9 cellular contexts compared by ENCODE assay signal in the genomic region with DNA sequence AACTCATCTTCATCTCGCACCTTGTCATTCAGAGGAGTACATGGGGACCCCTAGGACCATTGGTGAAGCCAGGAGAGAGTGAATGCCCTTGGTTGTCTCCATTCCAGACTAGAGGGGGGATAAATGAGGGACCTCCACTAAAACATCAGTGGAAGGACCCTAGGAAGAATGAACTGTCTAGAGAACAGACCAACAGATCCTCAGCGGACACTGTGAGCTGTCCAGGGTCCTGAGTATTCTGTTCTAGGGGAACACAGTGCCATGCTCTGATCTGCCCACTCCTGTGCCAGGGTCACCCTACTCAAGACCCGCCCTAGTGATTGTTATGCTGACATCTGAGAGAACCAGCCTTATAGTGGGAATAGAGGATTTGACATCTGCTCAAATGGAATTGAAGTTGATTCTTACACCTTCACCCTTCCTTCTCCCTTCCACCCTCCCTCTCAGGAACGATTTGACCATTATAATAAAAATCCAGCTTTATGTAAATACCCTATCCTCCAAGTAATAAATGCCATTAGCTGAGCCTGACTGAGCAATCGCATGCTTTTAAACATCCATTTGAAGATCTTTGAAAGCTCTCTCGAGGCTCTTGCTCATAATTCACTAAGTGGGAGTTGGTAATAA. TPM values are rescaled to one million over a fixed set of nuclear protein-coding genes. Genes with fewer than 3 reads are reported as not detected.
A peak's percentile ranks its signal among the peaks of the same experiment; 100 is the strongest.
DNase-seq lines count a peak whose midpoint lies in the region; ATAC-seq and TF ChIP-seq lines count a peak whose summit lies in the region.
"Had no signal": no experiment of that assay in that cellular context is flagged by ENCODE, and none has a peak within 500 bp of the region (broad histone marks: within the 10 kb centered on the region; RNA-seq: fewer than 3 reads in every experiment).

No MANE protein-coding gene starts in this region.

- H3K4me3 ChIP-seq in MM.1S (ENCODE audit: low read length): no peak overlapping the region
- H3K4me3 ChIP-seq in dorsolateral prefrontal cortex: no peak overlapping the region
- no peak overlapping the region for H3K4me3 ChIP-seq in stomach

- no peaks in the 10 kb centered on the region for H3K4me1 Mint-ChIP-seq in mesothelial cell of epicardium

- TF ChIP-seq EP300 in stomach (IDR thresholded peaks at IDR 0.05): no peak

- H3K4me1 ChIP-seq in MM.1S (ENCODE audit: low read length): no peaks in the 10 kb centered on the region
- no peaks in the 10 kb centered on the region for H3K4me1 ChIP-seq in stomach

- intact Hi-C loops in dorsolateral prefrontal cortex (cut with DNase I): no loop called here
- intact Hi-C loops in stomach (cut with DNase I; ENCODE audit: low total_unique reads): no loop called here

- H3K9me3 Mint-ChIP-seq in mesothelial cell of epicardium: no peaks in the 10 kb centered on the region

- H3K27ac ChIP-seq in MM.1S (ENCODE audit: low read length): no peak overlapping the region
- H3K27ac ChIP-seq in dorsolateral prefrontal cortex: no peak overlapping the region
- H3K27ac ChIP-seq in stomach: no peak overlapping the region

- H2AFZ ChIP-seq in MM.1S (ENCODE audit: low read length): no peak overlapping the region

- H3K36me3 Mint-ChIP-seq in mesothelial cell of epicardium: no peaks in the 10 kb centered on the region

- H3F3A ChIP-seq in MM.1S (ENCODE audit: insufficient read depth, low read length): no peaks in the 10 kb centered on the region

- TF ChIP-seq POLR2A in stomach (IDR thresholded peaks at IDR 0.05): no peak

- H3K9me2 ChIP-seq in MM.1S (replicated peaks; ENCODE audit: insufficient read depth, low read length): no peaks in the 10 kb centered on the region

- DNase-seq in ELR (ENCODE audit: low read depth) (peak; percentile 50), MM.1S (peak; percentile 40), amniotic epithelial cell (ENCODE audit: low read depth) (peak; percentile 38), mesothelial cell of epicardium (ENCODE audit: low spot score in 2 of 2, unreplicated experiment in 2 of 2) (peak; percentile 54 to 68), NCI-H345 (lab: John Stamatoyannopoulos, UW) (no peak), dorsolateral prefrontal cortex (no peak), stomach (no peak)
- DNase-seq: NCI-H2029 had no signal

- H3K4me2 ChIP-seq in MM.1S (ENCODE audit: low read depth, low read length): no peak overlapping the region

- H3K27me3 Mint-ChIP-seq in mesothelial cell of epicardium (ENCODE audit: low read depth): peaks cover 61% of the 10 kb centered on the region

- H3K27me3 ChIP-seq in MM.1S (replicated peaks; ENCODE audit: insufficient read depth, low read length) (0 out of 2 replicates have a peak, but pooled peaks cover 4% of the 10 kb centered on the region), dorsolateral prefrontal cortex (peaks cover 0 to 18% (median 0%) of the 10 kb centered on the region in 45 donors), stomach (peaks cover 0 to 52% (median 7%) of the 10 kb centered on the region in 3 donors)

- no peak overlapping the region for H3K4me3 Mint-ChIP-seq in mesothelial cell of epicardium

- no peak overlapping the region for H3K9ac ChIP-seq in MM.1S (ENCODE audit: low read length)

- no peaks in the 10 kb centered on the region for H3K9me3 ChIP-seq in MM.1S (replicated peaks; ENCODE audit: insufficient read depth, low read length)
- no peaks in the 10 kb centered on the region for H3K9me3 ChIP-seq in stomach

- H3K79me2 ChIP-seq in MM.1S (ENCODE audit: low read length): no peaks in the 10 kb centered on the region

- ATAC-seq in HG02588 (IDR thresholded peaks at IDR 0.05; ENCODE audit: unreplicated experiment): no peak

- TF ChIP-seq CTCF in MM.1S (IDR thresholded peaks at IDR 0.05; ENCODE audit: low read length): no peak
- no peak for TF ChIP-seq CTCF in mesothelial cell of epicardium (IDR thresholded peaks at IDR 0.05; ENCODE audit: unreplicated experiment)
- no peak for TF ChIP-seq CTCF in dorsolateral prefrontal cortex (IDR thresholded peaks at IDR 0.05 in 54 of 56, conservative IDR thresholded peaks at IDR 0.05 in 2 of 56; ENCODE audit: low read depth in 1 of 56, partially characterized antibody in 56 of 56)
- TF ChIP-seq CTCF in stomach (IDR thresholded peaks at IDR 0.05): no peak

- H3K27ac Mint-ChIP-seq in mesothelial cell of epicardium: no peak overlapping the region

- no peaks in the 10 kb centered on the region for H4K20me1 ChIP-seq in MM.1S (ENCODE audit: insufficient read depth, low read length)

- H3K36me3 ChIP-seq in MM.1S (replicated peaks; ENCODE audit: insufficient read depth, low read length) (no peaks in the 10 kb centered on the region), stomach (no peaks in the 10 kb centered on the region)

- 36 to 45% (median 43%) methylated on average over 6 of the region's 6 CpGs for WGBS in stomach, 5 donors

RNA-seq across cellular contexts. Expression of a gene that starts 43.7 kb away (rescaled TPM):
- total RNA-seq in mesothelial cell of epicardium (not detected in 3 replicates), dorsolateral prefrontal cortex (10 to 100 TPM in 114 of 120 experiments, 1 to 10 TPM in 6; 5.3 to 33.2 (median 20.5) TPM), stomach (not detected)
- polyA plus RNA-seq in stomach: not detected

Comparison
In these comparisons a context has a peak if more than half of its experiments do, and no peak if none do; other contexts are left out.
1. DNase-seq: peak in ELR (single experiment), MM.1S (single experiment), amniotic epithelial cell (single experiment) and mesothelial cell of epicardium (2 of 2); none in NCI-H345 (single experiment), dorsolateral prefrontal cortex (0 of 10) and stomach (single experiment).